In the genomic region with DNA sequence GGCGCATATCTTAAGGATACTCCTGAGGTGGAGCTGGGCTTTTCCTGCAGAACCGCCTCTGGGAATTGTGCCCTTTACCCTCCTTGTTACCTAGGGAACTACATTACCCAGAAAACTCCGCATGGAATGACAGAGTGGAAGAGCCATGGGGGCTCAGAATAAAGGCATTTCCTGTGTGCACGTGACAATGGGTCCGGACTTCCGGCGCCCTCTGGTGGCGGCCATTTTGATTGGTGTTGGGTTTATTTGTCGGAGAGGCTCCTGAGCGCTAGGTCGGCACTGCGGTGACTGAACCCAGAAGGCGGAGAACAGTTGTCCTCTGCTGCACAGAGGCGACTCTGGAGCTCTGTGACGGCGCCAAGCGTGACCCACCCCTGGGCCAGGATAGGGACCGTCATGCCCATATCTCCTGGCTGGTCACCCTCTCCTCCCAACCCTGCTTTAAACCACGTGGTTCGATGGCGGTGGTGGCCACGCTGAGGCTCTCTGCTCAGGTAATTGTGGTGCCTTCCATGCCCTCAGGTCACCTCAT, we compare ENCODE assay signal across 8 cellular contexts. TPM values are rescaled to one million over a fixed set of nuclear protein-coding genes. Genes with fewer than 3 reads are reported as not detected.
DNase-seq lines count a peak whose midpoint lies in the region; ATAC-seq, FAIRE-seq and TF ChIP-seq lines count a peak whose summit lies in the region.

A gene (plus strand): TSS at position 229 of the 532 bp plus-strand sequence. CDS start 230 bp downstream, at position 459.

- dilution Hi-C loops in keratinocyte (cut with MboI; ENCODE audit: extremely low pct_ligation_motif_present, low sequenced_read_pairs): no loop called here

- H3K79me2 ChIP-seq in keratinocyte (ENCODE audit: control insufficient read depth, insufficient read depth, low read length): peaks cover 77% of the 10 kb centered on the region

- ATAC-seq in HG03135 (IDR thresholded peaks at IDR 0.05; ENCODE audit: unreplicated experiment) (no peak), GM18873 (IDR thresholded peaks at IDR 0.05; ENCODE audit: low FRiP score, unreplicated experiment) (no peak), HG03354 (IDR thresholded peaks at IDR 0.05; ENCODE audit: poor library complexity, severe bottlenecking, unreplicated experiment) (no peak)

- no peaks in the 10 kb centered on the region for H3K27me3 ChIP-seq in keratinocyte (ENCODE audit: control insufficient read depth, extremely low read depth, insufficient read depth, low read length)
- no peaks in the 10 kb centered on the region for H3K27me3 ChIP-seq in skeletal muscle satellite cell (ENCODE audit: control insufficient read depth, insufficient read depth, low read length)

- POLR2A ChIA-PET in HEK293T (lab: Yijun Ruan, JAX): no interaction called here

- H3K9me3 ChIP-seq in keratinocyte (ENCODE audit: control insufficient read depth, low read depth, low read length) (no peaks in the 10 kb centered on the region), skeletal muscle satellite cell (replicated peaks; ENCODE audit: low read length) (peaks cover 2% of the 10 kb centered on the region)

- no peaks in the 10 kb centered on the region for H4K20me1 ChIP-seq in keratinocyte (ENCODE audit: control insufficient read depth, extremely low read depth, insufficient read depth, low read length)

- H3K9ac ChIP-seq in keratinocyte (ENCODE audit: control insufficient read depth, extremely low read depth, insufficient read depth, low read length) (peak within 1 kb of the TSS; percentile 83), skeletal muscle satellite cell (ENCODE audit: low read depth, low read length) (no peak within 1 kb of the TSS)

- TF ChIP-seq CTCF in coronary artery (IDR thresholded peaks at IDR 0.05) (no peak), keratinocyte (optimal IDR thresholded peaks at IDR 0.05 in 1 of 3, IDR thresholded peaks at IDR 0.05 in 1 of 3, conservative IDR thresholded peaks at IDR 0.05 in 1 of 3; ENCODE audit: extremely low read depth in 1 of 3, insufficient read depth in 2 of 3, low read length in 3 of 3) (peak; percentile 30 to 52 (median 39))

- FAIRE-seq in keratinocyte (lab: Jason Lieb, UNC): peak; percentile 86

- peak within 1 kb of the TSS; percentile 74 for H3K4me2 ChIP-seq in keratinocyte (ENCODE audit: control insufficient read depth, extremely low read depth, insufficient read depth, low read depth, low read length)
- H3K4me2 ChIP-seq in skeletal muscle satellite cell (ENCODE audit: low read length): peak within 1 kb of the TSS; percentile 69

- H3K27ac ChIP-seq in coronary artery (peak within 1 kb of the TSS; percentile 62 to 69), keratinocyte (ENCODE audit: control insufficient read depth, insufficient read depth, low read length) (peak within 1 kb of the TSS; percentile 79)

- H3K4me3 ChIP-seq in coronary artery (peak within 1 kb of the TSS; percentile 74), keratinocyte (ENCODE audit: control insufficient read depth in 2 of 3, extremely low read depth in 1 of 3, insufficient read depth in 2 of 3, low read depth in 1 of 3, low read length in 3 of 3) (peak within 1 kb of the TSS; percentile 58 to 90 (median 73)), skeletal muscle satellite cell (ENCODE audit: low read length) (peak within 1 kb of the TSS; percentile 63)

- DNase-seq in HEK293T (ENCODE audit: extremely low spot score) (peak; percentile 13), T1000 (lab: John Stamatoyannopoulos, UW) (peak; percentile 22), coronary artery (ENCODE audit: low spot score) (peak; percentile 84), keratinocyte (ENCODE audit: low read depth, low spot score) (peak; percentile 61)

- peaks cover 1 to 4% of the 10 kb centered on the region in 2 experiments for H3K36me3 ChIP-seq in keratinocyte (ENCODE audit: control insufficient read depth in 2 of 2, extremely low read depth in 1 of 2, insufficient read depth in 2 of 2, low read length in 2 of 2)
- peaks cover 14% of the 10 kb centered on the region for H3K36me3 ChIP-seq in skeletal muscle satellite cell (ENCODE audit: insufficient read depth, low read length)

- CTCF ChIA-PET in HEK293T (lab: Yijun Ruan, JAX): no interaction called here

- peaks cover 12% of the 10 kb centered on the region for H3K4me1 ChIP-seq in keratinocyte (ENCODE audit: control insufficient read depth, extremely low read depth, insufficient read depth, low read length)
- no peaks in the 10 kb centered on the region for H3K4me1 ChIP-seq in skeletal muscle satellite cell (ENCODE audit: control insufficient read depth, insufficient read depth, low read length)

- H2AFZ ChIP-seq in keratinocyte (ENCODE audit: control insufficient read depth, low read length): peak within 1 kb of the TSS; percentile 92

- H3K9me1 ChIP-seq in keratinocyte (ENCODE audit: control insufficient read depth, extremely low read depth, insufficient read depth, low read length): no peaks in the 10 kb centered on the region

TF ChIP-seq in HEK293T, 16 proteins besides CTCF, POLR2A, EP300 and RAD21:
- TF ChIP-seq TARDBP (IDR thresholded peaks at IDR 0.05) (no peak), LEF1 (IDR thresholded peaks at IDR 0.05; ENCODE audit: borderline replicate concordance) (no peak), SP1 (IDR thresholded peaks at IDR 0.05) (no peak), HDGF (IDR thresholded peaks at IDR 0.05; ENCODE audit: borderline replicate concordance) (no peak), L3MBTL2 (conservative IDR thresholded peaks at IDR 0.05) (no peak), BHLHE40 (IDR thresholded peaks at IDR 0.05; ENCODE audit: borderline replicate concordance) (no peak), NFRKB (IDR thresholded peaks at IDR 0.05) (no peak), FOXK2 (IDR thresholded peaks at IDR 0.05) (no peak), CTBP1 (IDR thresholded peaks at IDR 0.05; ENCODE audit: borderline replicate concordance) (no peak)

RNA-seq across cellular contexts. Expression of the gene that starts here (rescaled TPM):
- polyA plus RNA-seq in keratinocyte: 8.5 to 12.8 TPM (median 11.8 TPM) in 3 replicates
- 3.1 TPM for polyA plus RNA-seq in keratinocyte (2011; ENCODE audit: low read depth)
- polyA plus RNA-seq in keratinocyte (2011; cell fraction: cytosol; rRNA removed): 4.1 and 6.1 TPM in 2 replicates
- 22.5 and 26.9 TPM in 2 replicates for polyA plus RNA-seq in keratinocyte (2011; cell fraction: nucleus; rRNA removed)
- polyA plus RNA-seq in keratinocyte (2012; ENCODE audit: low replicate concordance): 7.0 and 10.7 TPM in 2 replicates
- polyA minus RNA-seq in keratinocyte: 13.4 to 37.8 TPM (median 19.2 TPM) in 3 replicates
- 15.0 TPM for polyA minus RNA-seq in keratinocyte (2011; cell fraction: cytosol; rRNA and poly(A)+ RNA removed)
- polyA minus RNA-seq in keratinocyte (2011; cell fraction: nucleus; rRNA and poly(A)+ RNA removed): 14.7 and 34.1 TPM in 2 replicates
- 22.6 and 23.4 TPM in 2 replicates for total RNA-seq in skeletal muscle satellite cell (2012; rRNA removed)

Comparison
In these comparisons a context has a peak if more than half of its experiments do, and no peak if none do; other contexts are left out.
1. DNase-seq: peak in every context shown above with its lines; median percentile 84 in coronary artery; 61 in keratinocyte; 22 in T1000; 13 in HEK293T.